Comparison of ENCODE assay signal across 23 cellular contexts in genomic region chr9:70465904-70466303, GRCh38.
"Had no signal": no experiment of that assay in that cellular context is flagged by ENCODE, and none has a peak within 500 bp of the region (broad histone marks: within the 10 kb centered on the region; RNA-seq: fewer than 3 reads in every experiment).

No MANE protein-coding gene starts in this region.

- H3K27me3 Mint-ChIP-seq: activated CD4-positive, alpha-beta memory T cell treated with anti-CD3 and anti-CD28 coated beads for 36 hours; T-cell had no signal

- H3K4me3 Mint-ChIP-seq: activated B cell treated with CpG ODN at 0.5 μM for 24 hours; activated CD4-positive, alpha-beta memory T cell treated with anti-CD3 and anti-CD28 coated beads for 36 hours; brain; mesothelial cell of epicardium; naive B cell; nephron progenitor cell; T-cell; T-helper 2 cell treated with Interferon-gamma antibody and Interleukin-4, amounts not matched to agents 5 μg/mL and 100 μg/mL, for 36 hours had no signal

- H3K4me1 Mint-ChIP-seq: activated B cell treated with CpG ODN at 0.5 μM for 24 hours had no signal

- ATAC-seq: right lobe of liver, T-cell had no signal

- H3K27ac Mint-ChIP-seq: activated B cell treated with CpG ODN at 0.5 μM for 24 hours; brain; mesothelial cell of epicardium; naive B cell; nephron progenitor cell; T-cell; T-helper 2 cell treated with Interferon-gamma antibody and Interleukin-4, amounts not matched to agents 5 μg/mL and 100 μg/mL, for 36 hours had no signal

- DNase-seq: activated B cell treated with CpG ODN at 0.5 μM for 24 hours; activated CD4-positive, alpha-beta memory T cell treated with anti-CD3 and anti-CD28 coated beads for 36 hours; activated CD8-positive, alpha-beta memory T cell treated with anti-CD3 and anti-CD28 coated beads, Interleukin-2, amount 50 U/mL, for 4 hours; activated naive CD4-positive, alpha-beta T cell treated with Interleukin-2 at 50 U/mL for 16 hours; activated T-cell treated with anti-CD3 and anti-CD28 coated beads, Interleukin-2, amount 50 U/mL, for 1 hour; cerebellar nuclear complex; colonic mucosa; dorsolateral prefrontal cortex; effector memory CD4-positive, alpha-beta T cell; glutamatergic neuron; mammary epithelial cell; naive B cell; nephron progenitor cell; right lobe of liver; stimulated activated CD4-positive, alpha-beta T cell treated with anti-CD3 and anti-CD28 coated beads, Interleukin-12 subunit alpha, Interleukin-12 subunit beta, amount 100 ng/mL, for 4 hours; stimulated activated CD4-positive, alpha-beta T cell treated with anti-CD3 and anti-CD28 coated beads, Interleukin-4, amount 100 ng/mL, for 1 hour; stomach; T-cell; thyroid gland; upper lobe of left lung had no signal

- H3K36me3 Mint-ChIP-seq: activated CD4-positive, alpha-beta memory T cell treated with anti-CD3 and anti-CD28 coated beads for 36 hours; brain; mesothelial cell of epicardium; naive B cell; T-cell had no signal

- H3K9me3 Mint-ChIP-seq: activated B cell treated with CpG ODN at 0.5 μM for 24 hours; activated CD4-positive, alpha-beta memory T cell treated with anti-CD3 and anti-CD28 coated beads for 36 hours; brain; mesothelial cell of epicardium; naive B cell; nephron progenitor cell; T-cell; T-helper 2 cell treated with Interferon-gamma antibody and Interleukin-4, amounts not matched to agents 5 μg/mL and 100 μg/mL, for 36 hours had no signal
